ENCODE assay signal across 11 cellular contexts in the genomic region with DNA sequence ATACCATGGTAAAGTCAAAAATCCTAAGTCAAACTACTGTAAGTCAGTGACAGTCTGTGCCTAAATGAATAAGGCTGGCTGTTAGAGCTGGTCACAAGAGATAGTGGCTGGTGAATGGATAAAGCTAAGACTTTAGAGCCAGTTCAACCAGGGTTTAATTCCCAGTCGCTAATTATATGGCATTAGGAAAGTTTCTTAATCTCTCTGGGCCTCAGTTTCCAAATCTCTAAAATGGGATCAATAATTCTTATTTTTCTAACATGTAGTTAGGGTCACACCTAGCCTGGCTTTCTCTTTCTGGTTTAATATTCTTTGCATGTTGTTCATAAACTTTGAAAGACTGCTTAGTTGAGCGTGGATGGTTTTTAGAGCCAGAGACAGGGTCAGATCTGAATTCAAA.
"Had no signal": no experiment of that assay in that cellular context is flagged by ENCODE, and none has a peak within 500 bp of the region (broad histone marks: within the 10 kb centered on the region; RNA-seq: fewer than 3 reads in every experiment).

No MANE protein-coding gene starts in this region.

- H3K9me3 ChIP-seq: HAP-1 had no signal

- DNase-seq: GM23248, GOT3, H7, H9, HCEC 1CT, HFFc6 had no signal

- H3K9ac ChIP-seq: GM23248 had no signal

- H3K36me3 ChIP-seq: HAP-1 had no signal

- H3K4me2 ChIP-seq: GM23338 had no signal

- FAIRE-seq: H1, H54 had no signal

- ATAC-seq: GM23338, HCT116 had no signal

- H2AFZ ChIP-seq: GM23248, GM23338 had no signal

- H3K4me1 ChIP-seq: HAP-1 had no signal

- H3K27ac ChIP-seq: GM23248 had no signal

- H3K4me3 ChIP-seq: GM23248, GM23338, HAP-1 had no signal
